In the genomic region with DNA sequence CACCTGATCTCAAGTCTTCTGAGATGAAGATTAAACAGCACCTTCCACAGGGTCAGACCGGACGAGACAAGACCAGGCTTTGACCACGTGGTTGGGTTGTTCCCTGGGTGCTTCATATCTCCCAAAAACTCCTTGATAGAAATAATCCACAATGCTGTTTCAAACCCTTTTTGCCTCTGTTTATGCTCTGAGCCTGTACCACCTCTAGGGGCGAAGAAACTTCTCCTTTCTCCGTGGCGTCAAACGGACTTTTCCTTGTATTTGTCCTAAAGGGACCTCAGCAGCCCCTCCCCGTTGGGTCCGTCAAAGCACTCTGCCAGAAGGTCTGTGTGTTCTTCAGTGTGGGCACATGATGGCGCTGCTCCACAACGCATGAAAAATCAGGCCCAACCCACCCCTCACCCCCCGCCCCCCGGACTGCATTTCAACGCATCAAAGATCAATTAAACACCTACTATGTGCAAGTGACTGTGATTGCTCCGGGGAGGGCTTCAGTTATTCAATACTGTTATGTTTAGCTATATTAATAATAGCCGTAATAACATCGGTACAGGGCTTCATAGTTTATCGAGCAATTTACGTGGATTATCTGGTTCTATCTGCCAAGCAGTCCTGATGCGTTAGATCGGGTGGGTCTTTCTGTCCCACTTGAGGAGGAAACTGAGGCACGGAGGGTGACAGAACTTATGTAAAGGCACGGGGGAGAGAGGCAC, we compare ENCODE assay signal across 8 cellular contexts. TPM values are rescaled to one million over a fixed set of nuclear protein-coding genes. Genes with fewer than 3 reads are reported as not detected.
A peak's percentile ranks its signal among the peaks of the same experiment; 100 is the strongest.
DNase-seq lines count a peak whose midpoint lies in the region; ATAC-seq, FAIRE-seq and TF ChIP-seq lines count a peak whose summit lies in the region.

No MANE protein-coding gene starts in this region.

- H4K20me1 ChIP-seq in OCI-LY1 (ENCODE audit: insufficient read depth, low read length) (no peaks in the 10 kb centered on the region), astrocyte (ENCODE audit: insufficient read depth, low read length) (no peaks in the 10 kb centered on the region)

- H3K4me1 Mint-ChIP-seq in astrocyte (ENCODE audit: low read depth, unreplicated experiment): peaks cover 19% of the 10 kb centered on the region

- H3K4me3 ChIP-seq in HEK293 (ENCODE audit: low read depth, low read length): no peak overlapping the region
- H3K4me3 ChIP-seq in OCI-LY1 (ENCODE audit: low read depth, low read length, poor library complexity, severe bottlenecking): no peak overlapping the region
- H3K4me3 ChIP-seq in astrocyte (ENCODE audit: insufficient read depth, low read depth, low read length): no peak overlapping the region

- H3K36me3 Mint-ChIP-seq in astrocyte (ENCODE audit: low read depth, unreplicated experiment): no peaks in the 10 kb centered on the region

- peaks cover 10% of the 10 kb centered on the region for H3K27me3 Mint-ChIP-seq in astrocyte (ENCODE audit: low read depth, unreplicated experiment)

- peak overlapping the region; percentile 20; the same call in 1 of the 2 replicates for H3K4me2 ChIP-seq in OCI-LY1 (ENCODE audit: low read length)
- peak overlapping the region; percentile 54 for H3K4me2 ChIP-seq in astrocyte (ENCODE audit: low read length)

- ATAC-seq in GM21717 (IDR thresholded peaks at IDR 0.05; ENCODE audit: unreplicated experiment): no peak

- H3K4me3 Mint-ChIP-seq in astrocyte (ENCODE audit: unreplicated experiment): no peak overlapping the region

- H3K4me1 ChIP-seq in HEK293 (ENCODE audit: control insufficient read depth, insufficient read depth, low read length): no peaks in the 10 kb centered on the region
- H3K4me1 ChIP-seq in OCI-LY1 (ENCODE audit: insufficient read depth, low read length, severe bottlenecking): no peaks in the 10 kb centered on the region
- H3K4me1 ChIP-seq in astrocyte (ENCODE audit: insufficient read depth, low read length): peaks cover 33% of the 10 kb centered on the region

- H3K27me3 ChIP-seq in OCI-LY1 (ENCODE audit: insufficient read depth, low read length) (no peaks in the 10 kb centered on the region), astrocyte (ENCODE audit: insufficient read depth, low read length) (peaks cover 9% of the 10 kb centered on the region)

- no peak overlapping the region for H3K9ac ChIP-seq in OCI-LY1 (ENCODE audit: low read length)
- peak overlapping the region; percentile 21 for H3K9ac ChIP-seq in astrocyte (ENCODE audit: low read length)

- no peak overlapping the region for H3K27ac Mint-ChIP-seq in astrocyte (ENCODE audit: unreplicated experiment)

- no peaks in the 10 kb centered on the region for H3K9me2 ChIP-seq in OCI-LY1 (ENCODE audit: low read depth, low read length)

- no peaks in the 10 kb centered on the region for H3K9me3 Mint-ChIP-seq in astrocyte (ENCODE audit: unreplicated experiment)

- DNase-seq in COLO668 (lab: John Stamatoyannopoulos, UW; ENCODE audit: unreplicated experiment) (peak; percentile 40), astrocyte (ENCODE audit: low read depth) (no peak), iPS-NIHi7 (ENCODE audit: extremely low spot score) (peak; percentile 90), NCI-H2107 (lab: John Stamatoyannopoulos, UW) (no peak)
- DNase-seq in stimulated activated naive CD4-positive, alpha-beta T cell treated with Interleukin-2 at 50 U/mL for 16 hours (lab: John Stamatoyannopoulos, UW): peak; percentile 5

- H3K27ac ChIP-seq in HEK293 (ENCODE audit: extremely low read depth, low read depth, low read length) (no peak overlapping the region), OCI-LY1 (ENCODE audit: low read depth, low read length, poor library complexity, severe bottlenecking) (no peak overlapping the region), astrocyte (ENCODE audit: low read depth, low read length) (no peak overlapping the region)

- POLR2A ChIA-PET in HEK293 (lab: Yijun Ruan, JAX): no interaction called here

- H3K79me2 ChIP-seq in OCI-LY1 (ENCODE audit: insufficient read depth, low read length) (no peaks in the 10 kb centered on the region), astrocyte (ENCODE audit: insufficient read depth, low read length) (no peaks in the 10 kb centered on the region)

- no peaks in the 10 kb centered on the region for H3K9me3 ChIP-seq in HEK293 (ENCODE audit: control insufficient read depth, insufficient read depth, low read depth, low read length)
- H3K9me3 ChIP-seq in OCI-LY1 (ENCODE audit: low read length): no peaks in the 10 kb centered on the region
- no peaks in the 10 kb centered on the region for H3K9me3 ChIP-seq in astrocyte (ENCODE audit: insufficient read depth, low read depth, low read length)

- H3F3A ChIP-seq in OCI-LY1 (ENCODE audit: insufficient read depth, low read length): no peaks in the 10 kb centered on the region

- CTCF ChIA-PET in HEK293 (lab: Yijun Ruan, JAX): interaction anchor here (0.6 to 2.7 kb wide), 26 partner anchors 9 to 714 kb away, joined by 3 to 56 read pairs (median 5); partner anchors contain the start of genes IFT27 and NCF4

- peak; percentile 57 for TF ChIP-seq CTCF in HEK293 (tag by site-specific recombination; IDR thresholded peaks at IDR 0.05)
- TF ChIP-seq CTCF in OCI-LY1 (IDR thresholded peaks at IDR 0.05; ENCODE audit: low read length): peak; percentile 60
- TF ChIP-seq CTCF in astrocyte (IDR thresholded peaks at IDR 0.05; ENCODE audit: insufficient read depth, low read depth, low read length): peak; percentile 58

- FAIRE-seq in astrocyte (lab: Jason Lieb, UNC): no peak

- H3K36me3 ChIP-seq in HEK293 (ENCODE audit: control insufficient read depth in 2 of 2, insufficient read depth in 1 of 2, low read length in 2 of 2): no peaks in the 10 kb centered on the region
- H3K36me3 ChIP-seq in OCI-LY1 (ENCODE audit: insufficient read depth, low read length): no peaks in the 10 kb centered on the region
- no peaks in the 10 kb centered on the region for H3K36me3 ChIP-seq in astrocyte (ENCODE audit: insufficient read depth, low read length)

- H2AFZ ChIP-seq in OCI-LY1 (ENCODE audit: low read length) (no peak overlapping the region), astrocyte (ENCODE audit: low read depth, low read length) (peak overlapping the region; percentile 55)

TF ChIP-seq in HEK293, 187 proteins besides CTCF, POLR2A, EP300 and RAD21:
- TF ChIP-seq PATZ1 (tag by site-specific recombination; IDR thresholded peaks at IDR 0.05) (0 out of 2 replicates have a peak, but pooled peaks have one; percentile 17), KLF9 (tag by site-specific recombination; IDR thresholded peaks at IDR 0.05; ENCODE audit: low read depth) (peak; percentile 13; the same call in 1 of the 2 replicates), ZNF248 (tag by site-specific recombination; IDR thresholded peaks at IDR 0.05) (no peak), ZNF664 (tag by site-specific recombination; IDR thresholded peaks at IDR 0.05) (no peak), ZNF654 (tag by site-specific recombination; IDR thresholded peaks at IDR 0.05; ENCODE audit: low read depth) (peak; percentile 69), ZNF335 (tag by site-specific recombination; conservative IDR thresholded peaks at IDR 0.05) (peak; percentile 37; the same call in 1 of the 2 replicates)

RNA-seq across cellular contexts. Expression of gene EIF3D, which starts 17.3 kb away (rescaled TPM):
- total RNA-seq in astrocyte: 147 and 168 TPM in 2 replicates

RNA-seq across cellular contexts. Expression of gene FOXRED2, which starts 39.4 kb away (rescaled TPM):
- total RNA-seq in astrocyte: 5.3 and 5.9 TPM in 2 replicates

Comparison
In these comparisons a context has a peak if more than half of its experiments do, and no peak if none do; other contexts are left out.
1. DNase-seq: peak in COLO668 (single experiment), iPS-NIHi7 (single experiment) and stimulated activated naive CD4-positive, alpha-beta T cell treated with Interleukin-2 at 50 U/mL for 16 hours (single experiment); none in astrocyte (single experiment) and NCI-H2107 (single experiment).
2. Peak in every context shown above with its lines, with median percentiles within 50 percentile points of each other: CTCF ChIP-seq.